8 cellular contexts compared by ENCODE assay signal in genomic region chr14:77376771-77377501, GRCh38. TPM values are rescaled to one million over a fixed set of nuclear protein-coding genes. Genes with fewer than 3 reads are reported as not detected.
DNase-seq lines count a peak whose midpoint lies in the region; ATAC-seq and TF ChIP-seq lines count a peak whose summit lies in the region.

Gene SAMD15, plus strand, starts transcription at chr14:77377379. Its CDS starts 40 bp downstream, at chr14:77377419.
Gene TMED8, minus strand, starts transcription at chr14:77377094. Its CDS starts 41 bp downstream, at chr14:77377053.

- peak within 1 kb of the TSS; percentile 84 for H3K27ac ChIP-seq in HL-60 (replicated peaks)
- peak within 1 kb of the TSS; percentile 85 for H3K27ac ChIP-seq in endodermal cell (ENCODE audit: low read depth, low read length)
- peak within 1 kb of the TSS; percentile 96 for H3K27ac ChIP-seq in mesodermal cell (ENCODE audit: low read depth, low read length, severe bottlenecking)

- no peaks in the 10 kb centered on the region for H3K9me3 Mint-ChIP-seq in endodermal cell

- H3K4me3 ChIP-seq in HL-60 (replicated peaks; ENCODE audit: insufficient read depth, low read length) (peak within 1 kb of the TSS; percentile 70), endodermal cell (ENCODE audit: low read length) (peak within 1 kb of the TSS; percentile 86), mesodermal cell (ENCODE audit: extremely low read depth, insufficient read depth, low read length, poor library complexity, severe bottlenecking) (peak within 1 kb of the TSS; percentile 80)

- H3K36me3 ChIP-seq in endodermal cell (ENCODE audit: control insufficient read depth, insufficient read depth, low read length) (no peaks in the 10 kb centered on the region), mesodermal cell (ENCODE audit: control insufficient read depth, insufficient read depth, low read length) (no peaks in the 10 kb centered on the region)

- WGBS in endodermal cell (ENCODE audit: insufficient coverage in 1 of 2, insufficient read length in 1 of 2), 2 experiments, result 0% methylated on average over 45 to 69 of the region's 69 CpGs
- WGBS in mesodermal cell (ENCODE audit: insufficient coverage in 2 of 2), 2 experiments, result 0% methylated on average over 59 of the region's 69 CpGs

- ATAC-seq in GM19455 (IDR thresholded peaks at IDR 0.05; ENCODE audit: unreplicated experiment), result peak; percentile 83

- H3K27me3 Mint-ChIP-seq in endodermal cell (ENCODE audit: insufficient read depth), result peaks cover 4% of the 10 kb centered on the region

- no peaks in the 10 kb centered on the region for H3K27me3 ChIP-seq in HL-60 (ENCODE audit: insufficient read depth, poor library complexity, severe bottlenecking)
- no peaks in the 10 kb centered on the region for H3K27me3 ChIP-seq in endodermal cell (ENCODE audit: control insufficient read depth, insufficient read depth, low read length, poor library complexity, severe bottlenecking)

- H3K4me1 Mint-ChIP-seq in endodermal cell, result peaks cover 37% of the 10 kb centered on the region

- peak within 1 kb of the TSS; percentile 86 for H3K9ac ChIP-seq in endodermal cell (ENCODE audit: extremely low read depth, low read length, poor library complexity, severe bottlenecking)

- H3K27ac Mint-ChIP-seq in endodermal cell, result peak within 1 kb of the TSS; percentile 84

- DNase-seq in COLO829 (ENCODE audit: low spot score) (peak; percentile 83), HL-60 (ENCODE audit: low read depth in 1 of 2, low spot score in 1 of 2) (peak; percentile 29 to 60), NCI-H82 treated with DMSO at 0.1 percent for 48 hours (lab: John Stamatoyannopoulos, UW; ENCODE audit: unreplicated experiment) (peak; percentile 69), endodermal cell (peak; percentile 95)
- peak; percentile 57 to 58 for DNase-seq in activated CD8-positive, alpha-beta memory T cell treated with anti-CD3 and anti-CD28 coated beads for 4 hours (ENCODE audit: low read depth in 2 of 2)
- peak; percentile 56 for DNase-seq in stimulated activated CD8-positive, alpha-beta memory T cell treated with anti-CD3 and anti-CD28 coated beads, Interleukin-15, amount 100 ng/mL, for 24 hours (ENCODE audit: low read depth)

- no peak within 1 kb of the TSS for H3K4me3 Mint-ChIP-seq in endodermal cell

- H3K9me3 ChIP-seq in endodermal cell (ENCODE audit: control insufficient read depth, low read length) (no peaks in the 10 kb centered on the region), mesodermal cell (ENCODE audit: control insufficient read depth, low read length) (no peaks in the 10 kb centered on the region)

- TF ChIP-seq CTCF in HL-60 (IDR thresholded peaks at IDR 0.05; ENCODE audit: insufficient read depth, low read length) (no peak), endodermal cell (conservative IDR thresholded peaks at IDR 0.05) (peak; percentile 48)

- peaks cover 2% of the 10 kb centered on the region for H3K36me3 Mint-ChIP-seq in endodermal cell (ENCODE audit: low read depth)

- H3K4me1 ChIP-seq in endodermal cell (ENCODE audit: control insufficient read depth, insufficient read depth, low read length) (peaks cover 10% of the 10 kb centered on the region), mesodermal cell (ENCODE audit: control insufficient read depth, insufficient read depth, low read length, poor library complexity, severe bottlenecking) (peaks cover 8% of the 10 kb centered on the region)

RNA-seq across cellular contexts. Expression of gene SAMD15, which starts in this region (rescaled TPM):
- 1 to 10 TPM; 4.3 to 5.5 TPM for total RNA-seq in endodermal cell
- polyA plus RNA-seq in endodermal cell (2013, experiment 1 of 2), result 1.5 TPM
- polyA plus RNA-seq in endodermal cell (2013, experiment 2 of 2), result 2.6 TPM
- 0.77 TPM for polyA plus RNA-seq in mesodermal cell (2013, experiment 1 of 2)
- polyA plus RNA-seq in mesodermal cell (2013, experiment 2 of 2), result 1.1 TPM

RNA-seq across cellular contexts. Expression of gene TMED8, which starts in this region (rescaled TPM):
- total RNA-seq in endodermal cell, result 10 to 100 TPM; 20.5 to 27.6 TPM
- 12.8 TPM for polyA plus RNA-seq in endodermal cell (2013, experiment 1 of 2)
- polyA plus RNA-seq in endodermal cell (2013, experiment 2 of 2), result 13.5 TPM
- 10.1 TPM for polyA plus RNA-seq in mesodermal cell (2013, experiment 1 of 2)
- polyA plus RNA-seq in mesodermal cell (2013, experiment 2 of 2), result 10.8 TPM

Comparison
In these comparisons a context has a peak if more than half of its experiments do, and no peak if none do; other contexts are left out.
1. Peak in every context shown above with its lines: DNase-seq, ATAC-seq, H3K4me3 ChIP-seq and H3K27ac ChIP-seq.
2. DNase-seq: peak in every context shown above with its lines; median percentile 95 in endodermal cell; 83 in COLO829; 69 in NCI-H82 treated with DMSO at 0.1 percent for 48 hours; 58 in activated CD8-positive, alpha-beta memory T cell treated with anti-CD3 and anti-CD28 coated beads for 4 hours; 56 in stimulated activated CD8-positive, alpha-beta memory T cell treated with anti-CD3 and anti-CD28 coated beads, Interleukin-15, amount 100 ng/mL, for 24 hours; 44 in HL-60.